8 cellular contexts compared by ENCODE assay signal in the genomic region with DNA sequence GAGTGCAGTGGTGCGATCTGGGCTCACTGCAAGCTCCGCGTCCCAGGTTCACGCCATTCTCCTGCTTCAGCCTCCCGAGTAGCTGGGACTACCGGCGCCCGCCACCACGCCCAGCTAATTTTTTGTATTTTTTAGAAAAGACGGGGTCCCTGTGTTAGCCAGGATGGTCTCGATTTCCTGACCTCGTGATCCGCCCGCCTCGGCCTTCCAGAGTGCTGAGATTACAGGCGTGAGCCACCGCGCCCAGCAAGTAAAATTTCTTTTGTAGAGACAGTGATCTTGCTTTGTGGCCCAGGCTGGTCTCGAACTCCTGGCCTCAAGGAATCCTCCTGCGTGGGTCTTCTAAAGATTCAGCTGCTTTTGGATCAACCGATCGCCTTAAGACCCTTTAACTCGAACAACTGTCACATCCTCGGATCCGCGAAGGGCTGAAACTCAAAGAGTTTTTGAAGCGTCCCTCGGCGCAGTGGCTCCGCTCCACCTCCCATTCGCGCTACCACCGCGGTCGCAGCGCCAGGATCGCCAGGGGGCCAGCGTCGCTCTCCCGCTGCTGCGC. TPM values are rescaled to one million over a fixed set of nuclear protein-coding genes. Genes with fewer than 3 reads are reported as not detected.
DNase-seq lines count a peak whose midpoint lies in the region; TF ChIP-seq lines count a peak whose summit lies in the region.
"Not testable (repeated sequence)": the region's sequence is repeated elsewhere in the genome, so short reads cannot be mapped to it uniquely, and the experiment has no call there.

No MANE protein-coding gene starts in this region.

- intact Hi-C loops in mammary epithelial cell (cut with micrococcal nuclease) = loop anchor here (1.0 to 2.0 kb wide), 5 partner anchors 25 to 343 kb away; a partner anchor contains a TSS
- intact Hi-C loops in uterus (cut with DNase I; ENCODE audit: low total_unique reads) = not testable (repeated sequence)

- H3K4me2 ChIP-seq in mammary epithelial cell (ENCODE audit: insufficient read depth, low read depth, low read length) = peak overlapping the region; percentile 69
- peak overlapping the region; percentile 66 for H3K4me2 ChIP-seq in mesendoderm (ENCODE audit: low read length)

- H4K20me1 ChIP-seq in mammary epithelial cell (ENCODE audit: insufficient read depth, low read length) = not testable (repeated sequence)

- H2AK5ac ChIP-seq in mesendoderm (ENCODE audit: low read length) = not testable (repeated sequence)

- peak overlapping the region; percentile 93 for H3K27ac Mint-ChIP-seq in activated CD4-positive, alpha-beta memory T cell treated with anti-CD3 and anti-CD28 coated beads, Interleukin-2, amount 10 ng/mL, durations not matched to agents 7 days and 5 days

- H3K9me3 ChIP-seq in MG63; mammary epithelial cell (replicated peaks; ENCODE audit: insufficient read depth, low read length); uterus: not testable (repeated sequence)

- H3K18ac ChIP-seq in mesendoderm (ENCODE audit: low read length) = peak overlapping the region; percentile 60

- H3K9ac ChIP-seq in mammary epithelial cell (ENCODE audit: insufficient read depth, low read length) (peak overlapping the region; percentile 87), mesendoderm (ENCODE audit: low read length) (peak overlapping the region; percentile 72)

- H3K36me3 Mint-ChIP-seq in activated CD4-positive, alpha-beta memory T cell treated with anti-CD3 and anti-CD28 coated beads, Interleukin-2, amount 10 ng/mL, durations not matched to agents 7 days and 5 days (ENCODE audit: low read depth) = peaks cover 18% of the 10 kb centered on the region

- dilution Hi-C loops in mammary epithelial cell (cut with HindIII; ENCODE audit: low sequenced_read_pairs) = loop anchor here (10.0 kb wide), 1 partner anchor 271 kb away; a partner anchor contains a TSS

- not testable (repeated sequence) for H4K5ac ChIP-seq in mesendoderm (ENCODE audit: low read length)

- in situ Hi-C loops in mammary epithelial cell (cut with MboI; ENCODE audit: low sequenced_read_pairs in 2 of 2) = not testable (repeated sequence)

- TF ChIP-seq CTCF in GM06990 (IDR thresholded peaks at IDR 0.05; ENCODE audit: insufficient read depth, low read length, poor library complexity, severe bottlenecking) = not testable (repeated sequence)
- peak in 1 of 2 donors; percentile 43 for TF ChIP-seq CTCF in mammary epithelial cell (conservative IDR thresholded peaks at IDR 0.05 in 1 of 2, IDR thresholded peaks at IDR 0.05 in 1 of 2; ENCODE audit: extremely low read depth in 1 of 2, insufficient read depth in 1 of 2, low read depth in 1 of 2, low read length in 2 of 2)
- peak; percentile 24 for TF ChIP-seq CTCF in foreskin fibroblast (IDR thresholded peaks at IDR 0.05; ENCODE audit: low read depth, low read length)
- peak; percentile 16 for TF ChIP-seq CTCF in retinal pigment epithelial cell (conservative IDR thresholded peaks at IDR 0.05; ENCODE audit: low read depth, low read length)
- peak in 3 of 4 experiments; percentile 27 to 37 (median 34) for TF ChIP-seq CTCF in uterus (IDR thresholded peaks at IDR 0.05)

- H2BK120ac ChIP-seq in mesendoderm (ENCODE audit: low read depth, low read length) = not testable (repeated sequence)

- not testable (repeated sequence) for H3K79me1 ChIP-seq in mesendoderm (ENCODE audit: low read length)

- peak overlapping the region; percentile 94 for H3K4me3 Mint-ChIP-seq in activated CD4-positive, alpha-beta memory T cell treated with anti-CD3 and anti-CD28 coated beads, Interleukin-2, amount 10 ng/mL, durations not matched to agents 7 days and 5 days

- CTCF ChIA-PET in activated CD4-positive, alpha-beta memory T cell treated with anti-CD3 and anti-CD28 coated beads, Interleukin-2, amount 10 ng/mL, durations not matched to agents 7 days and 5 days (lab: Charles Lee) = interaction anchor here (1.0 kb wide), 2 partner anchors 9 to 24 kb away, joined by 3 read pairs; no protein-coding TSS in a partner anchor
- CTCF ChIA-PET in mammary epithelial cell (lab: Charles Lee; ENCODE audit: low non-redundant PET) = not testable (repeated sequence)

- H3K23ac ChIP-seq in mesendoderm (ENCODE audit: low read length) = not testable (repeated sequence)

- peaks cover 37% of the 10 kb centered on the region for H3K4me1 Mint-ChIP-seq in activated CD4-positive, alpha-beta memory T cell treated with anti-CD3 and anti-CD28 coated beads, Interleukin-2, amount 10 ng/mL, durations not matched to agents 7 days and 5 days

- not testable (repeated sequence) for H4K8ac ChIP-seq in mesendoderm (ENCODE audit: low read depth, low read length)

- not testable (repeated sequence) for TF ChIP-seq POLR2A in uterus (IDR thresholded peaks at IDR 0.05)

- H2AFZ ChIP-seq in mammary epithelial cell (ENCODE audit: low read depth, low read length) = peak overlapping the region; percentile 88

- not testable (repeated sequence) for H3K9me3 Mint-ChIP-seq in activated CD4-positive, alpha-beta memory T cell treated with anti-CD3 and anti-CD28 coated beads, Interleukin-2, amount 10 ng/mL, durations not matched to agents 7 days and 5 days

- not testable (repeated sequence) for H3K27me3 Mint-ChIP-seq in activated CD4-positive, alpha-beta memory T cell treated with anti-CD3 and anti-CD28 coated beads, Interleukin-2, amount 10 ng/mL, durations not matched to agents 7 days and 5 days

- H2BK15ac ChIP-seq in mesendoderm (replicated peaks; ENCODE audit: low read depth) = not testable (repeated sequence)

- H3K4me3 ChIP-seq in GM06990 (replicated peaks; ENCODE audit: low read depth, low read length) = peak overlapping the region; percentile 90
- H3K4me3 ChIP-seq in MG63 = peak overlapping the region; percentile 66
- H3K4me3 ChIP-seq in mammary epithelial cell (replicated peaks in 1 of 3; ENCODE audit: insufficient read depth in 1 of 3, low read depth in 2 of 3, low read length in 3 of 3) = peak overlapping the region; percentile 62 to 95 (median 87)
- peak overlapping the region; percentile 67 to 94 for H3K4me3 ChIP-seq in foreskin fibroblast (ENCODE audit: low read depth in 1 of 2, low read length in 2 of 2)
- peak overlapping the region; percentile 72 for H3K4me3 ChIP-seq in mesendoderm (ENCODE audit: low read length)
- peak overlapping the region; percentile 76 for H3K4me3 ChIP-seq in retinal pigment epithelial cell (ENCODE audit: low read length)
- peak overlapping the region; percentile 67 to 85 for H3K4me3 ChIP-seq in uterus

- not testable (repeated sequence) for H2BK5ac ChIP-seq in mesendoderm (ENCODE audit: low read length)

- 14% methylated on average over 32 of the region's 41 CpGs for WGBS in mammary epithelial cell (ENCODE audit: low coverage, missing lambda C conversion rate)
- no CpG with 5 or more reads among the region's 41 CpGs for WGBS in mesendoderm (ENCODE audit: extremely low coverage, insufficient coverage, low lambda C conversion rate)

- not testable (repeated sequence) for H3K27me3 ChIP-seq in GM06990 (replicated peaks; ENCODE audit: control insufficient read depth, insufficient read depth, low read length); MG63; mammary epithelial cell (ENCODE audit: insufficient read depth, low read length); mesendoderm (ENCODE audit: insufficient read depth, low read length, poor library complexity); uterus

- H3K27ac ChIP-seq in mammary epithelial cell (ENCODE audit: insufficient read depth, low read depth, low read length) = peak overlapping the region; percentile 80
- peak overlapping the region; percentile 97 for H3K27ac ChIP-seq in mesendoderm (ENCODE audit: low read depth, low read length)
- peak overlapping the region; percentile 97 to 98 for H3K27ac ChIP-seq in uterus

- BruUV-seq in mammary epithelial cell (replicated peaks; lab: Mats Ljungman, UMichigan) = TSS peak; percentile 78

- H3K4ac ChIP-seq in mesendoderm (ENCODE audit: low read depth, low read length) = peak overlapping the region; percentile 61

- H3K4me1 ChIP-seq in mammary epithelial cell (ENCODE audit: insufficient read depth, low read length) (peaks cover 11% of the 10 kb centered on the region), uterus (peaks cover 0 to 15% of the 10 kb centered on the region in 2 donors)
- not testable (repeated sequence) for H3K4me1 ChIP-seq in mesendoderm (ENCODE audit: control insufficient read depth, low read depth, low read length)

- POLR2A ChIA-PET in activated CD4-positive, alpha-beta memory T cell treated with anti-CD3 and anti-CD28 coated beads, Interleukin-2, amount 10 ng/mL, durations not matched to agents 7 days and 5 days (lab: Charles Lee) = interaction anchor here (0.6 to 2.7 kb wide), 17 partner anchors 8 to 539 kb away, joined by 3 to 26 read pairs (median 7); a partner anchor contains a TSS

- not testable (repeated sequence) for DNase-seq in GM06990 (ENCODE audit: extremely low read depth, insufficient read length); activated CD4-positive, alpha-beta memory T cell treated with anti-CD3 and anti-CD28 coated beads, Interleukin-2, amount 10 ng/mL, durations not matched to agents 7 days and 5 days; mammary epithelial cell; foreskin fibroblast; mesendoderm; retinal pigment epithelial cell (ENCODE audit: low read depth); uterus
- peak; percentile 7 for DNase-seq in MG63

- H3K79me2 ChIP-seq in mammary epithelial cell (ENCODE audit: insufficient read depth, low read length) (peaks cover 55% of the 10 kb centered on the region), mesendoderm (ENCODE audit: control insufficient read depth, insufficient read depth, low read length) (peaks cover 13% of the 10 kb centered on the region)

- not testable (repeated sequence) for H3K36me3 ChIP-seq in GM06990 (ENCODE audit: control insufficient read depth, insufficient read depth, low read length); MG63; mammary epithelial cell (ENCODE audit: insufficient read depth, low read length); mesendoderm (ENCODE audit: control insufficient read depth, insufficient read depth, low read length); uterus

- H3K56ac ChIP-seq in mesendoderm (ENCODE audit: low read length) = peak overlapping the region; percentile 95

RNA-seq across cellular contexts. Expression of a gene that starts 25.1 kb away (rescaled TPM):
- 3.0 and 18.5 TPM in 2 replicates for total RNA-seq in MG63 (2014; rRNA removed; shearing (Covaris generic); ENCODE audit: low replicate concordance)
- 10 to 100 TPM; 31.9 to 33.8 TPM for total RNA-seq in activated CD4-positive, alpha-beta memory T cell treated with anti-CD3 and anti-CD28 coated beads, Interleukin-2, amount 10 ng/mL, durations not matched to agents 7 days and 5 days
- 1 to 10 TPM; 3.6 to 7.3 TPM for total RNA-seq in mammary epithelial cell
- 4.3 TPM for polyA plus RNA-seq in mammary epithelial cell
- polyA minus RNA-seq in mammary epithelial cell = 2.9 TPM
- 3.4 TPM for polyA plus RNA-seq in mesendoderm (2013, experiment 1 of 2)
- 3.2 TPM for polyA plus RNA-seq in mesendoderm (2013, experiment 2 of 2)
- total RNA-seq in uterus = 10 to 100 TPM in 3 of 4 donors, 1 to 10 TPM in 1; 8.7 to 23.5 (median 17.8) TPM
